ENCODE assay signal across 1 cellular context in the genomic region with DNA sequence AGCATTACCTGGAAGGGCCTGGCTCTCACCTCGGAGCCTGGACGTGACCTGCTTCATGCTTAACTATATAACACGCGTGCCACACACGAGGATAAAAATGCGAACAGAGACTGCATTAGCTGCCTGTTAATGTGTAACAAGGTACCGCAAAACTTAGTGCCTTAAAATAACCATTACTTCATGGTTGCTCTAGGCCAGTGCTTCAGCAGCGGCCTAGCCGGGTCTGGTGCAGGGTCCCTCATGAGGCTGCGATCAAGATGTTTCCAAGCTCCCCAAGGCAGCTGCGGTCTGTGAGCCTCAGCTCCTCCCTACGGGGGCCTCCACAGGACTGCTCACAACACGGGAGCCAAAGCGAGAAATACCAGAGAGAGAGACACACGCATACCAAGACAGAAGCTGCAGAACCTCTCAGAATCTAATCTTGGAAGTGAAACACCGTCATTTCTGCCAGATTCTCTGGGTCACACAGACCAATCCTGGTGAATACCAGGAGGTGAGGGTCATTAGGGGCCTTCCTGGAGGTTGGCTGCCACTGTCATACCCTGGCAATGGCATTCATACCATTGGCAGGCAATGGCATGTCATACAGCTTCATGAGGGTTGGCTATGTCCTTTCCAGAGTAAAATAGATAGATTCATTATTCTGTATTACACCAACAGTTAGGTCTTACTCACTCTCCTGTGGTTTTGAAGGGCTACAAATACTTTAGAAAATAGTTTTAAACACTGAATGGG.
TF ChIP-seq lines count a peak whose summit lies in the region.

No MANE protein-coding gene starts in this region.

TF ChIP-seq in GM12878, 131 proteins besides CTCF, POLR2A, EP300 and RAD21 (continued from another document and continues in another):
- TF ChIP-seq, protein P1, sequence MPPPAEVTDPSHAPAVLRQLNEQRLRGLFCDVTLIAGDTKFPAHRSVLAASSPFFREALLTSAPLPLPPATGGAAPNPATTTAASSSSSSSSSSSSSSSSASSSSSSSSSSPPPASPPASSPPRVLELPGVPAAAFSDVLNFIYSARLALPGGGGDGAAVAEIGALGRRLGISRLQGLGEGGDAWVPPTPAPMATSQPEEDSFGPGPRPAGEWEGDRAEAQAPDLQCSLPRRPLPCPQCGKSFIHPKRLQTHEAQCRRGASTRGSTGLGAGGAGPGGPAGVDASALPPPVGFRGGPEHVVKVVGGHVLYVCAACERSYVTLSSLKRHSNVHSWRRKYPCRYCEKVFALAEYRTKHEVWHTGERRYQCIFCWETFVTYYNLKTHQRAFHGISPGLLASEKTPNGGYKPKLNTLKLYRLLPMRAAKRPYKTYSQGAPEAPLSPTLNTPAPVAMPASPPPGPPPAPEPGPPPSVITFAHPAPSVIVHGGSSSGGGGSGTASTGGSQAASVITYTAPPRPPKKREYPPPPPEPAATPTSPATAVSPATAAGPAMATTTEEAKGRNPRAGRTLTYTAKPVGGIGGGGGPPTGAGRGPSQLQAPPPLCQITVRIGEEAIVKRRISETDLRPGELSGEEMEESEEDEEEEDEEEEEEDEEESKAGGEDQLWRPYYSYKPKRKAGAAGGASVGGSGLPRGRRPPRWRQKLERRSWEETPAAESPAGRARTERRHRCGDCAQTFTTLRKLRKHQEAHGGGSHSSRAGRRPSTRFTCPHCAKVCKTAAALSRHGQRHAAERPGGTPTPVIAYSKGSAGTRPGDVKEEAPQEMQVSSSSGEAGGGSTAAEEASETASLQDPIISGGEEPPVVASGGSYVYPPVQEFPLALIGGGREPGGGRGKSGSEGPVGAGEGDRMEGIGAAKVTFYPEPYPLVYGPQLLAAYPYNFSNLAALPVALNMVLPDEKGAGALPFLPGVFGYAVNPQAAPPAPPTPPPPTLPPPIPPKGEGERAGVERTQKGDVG (CRISPR knock-in tag; IDR thresholded peaks at IDR 0.05), result no peak
- no peak for TF ChIP-seq SUPT20H (IDR thresholded peaks at IDR 0.05; ENCODE audit: borderline replicate concordance, control insufficient read depth, low read depth, low read length)
- no peak for TF ChIP-seq HCFC1 (IDR thresholded peaks at IDR 0.05; ENCODE audit: low read length)
- TF ChIP-seq MXI1 (IDR thresholded peaks at IDR 0.05; ENCODE audit: low read depth, low read length), result no peak
- no peak for TF ChIP-seq BCL11A (IDR thresholded peaks at IDR 0.05; ENCODE audit: low read depth, low read length)
- no peak for TF ChIP-seq BCL3 (IDR thresholded peaks at IDR 0.05; ENCODE audit: borderline replicate concordance, insufficient read depth, low read depth, low read length, poor library complexity, severe bottlenecking)
- TF ChIP-seq RFX5 (IDR thresholded peaks at IDR 0.05; ENCODE audit: low read depth, low read length), result no peak
- TF ChIP-seq LARP7 (IDR thresholded peaks at IDR 0.05), result no peak
- TF ChIP-seq, protein P2, sequence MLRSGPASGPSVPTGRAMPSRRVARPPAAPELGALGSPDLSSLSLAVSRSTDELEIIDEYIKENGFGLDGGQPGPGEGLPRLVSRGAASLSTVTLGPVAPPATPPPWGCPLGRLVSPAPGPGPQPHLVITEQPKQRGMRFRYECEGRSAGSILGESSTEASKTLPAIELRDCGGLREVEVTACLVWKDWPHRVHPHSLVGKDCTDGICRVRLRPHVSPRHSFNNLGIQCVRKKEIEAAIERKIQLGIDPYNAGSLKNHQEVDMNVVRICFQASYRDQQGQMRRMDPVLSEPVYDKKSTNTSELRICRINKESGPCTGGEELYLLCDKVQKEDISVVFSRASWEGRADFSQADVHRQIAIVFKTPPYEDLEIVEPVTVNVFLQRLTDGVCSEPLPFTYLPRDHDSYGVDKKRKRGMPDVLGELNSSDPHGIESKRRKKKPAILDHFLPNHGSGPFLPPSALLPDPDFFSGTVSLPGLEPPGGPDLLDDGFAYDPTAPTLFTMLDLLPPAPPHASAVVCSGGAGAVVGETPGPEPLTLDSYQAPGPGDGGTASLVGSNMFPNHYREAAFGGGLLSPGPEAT (IDR thresholded peaks at IDR 0.05; ENCODE audit: low read depth), result 0 out of 2 replicates have a peak, but pooled peaks have one; percentile 16
- TF ChIP-seq, protein P3, sequence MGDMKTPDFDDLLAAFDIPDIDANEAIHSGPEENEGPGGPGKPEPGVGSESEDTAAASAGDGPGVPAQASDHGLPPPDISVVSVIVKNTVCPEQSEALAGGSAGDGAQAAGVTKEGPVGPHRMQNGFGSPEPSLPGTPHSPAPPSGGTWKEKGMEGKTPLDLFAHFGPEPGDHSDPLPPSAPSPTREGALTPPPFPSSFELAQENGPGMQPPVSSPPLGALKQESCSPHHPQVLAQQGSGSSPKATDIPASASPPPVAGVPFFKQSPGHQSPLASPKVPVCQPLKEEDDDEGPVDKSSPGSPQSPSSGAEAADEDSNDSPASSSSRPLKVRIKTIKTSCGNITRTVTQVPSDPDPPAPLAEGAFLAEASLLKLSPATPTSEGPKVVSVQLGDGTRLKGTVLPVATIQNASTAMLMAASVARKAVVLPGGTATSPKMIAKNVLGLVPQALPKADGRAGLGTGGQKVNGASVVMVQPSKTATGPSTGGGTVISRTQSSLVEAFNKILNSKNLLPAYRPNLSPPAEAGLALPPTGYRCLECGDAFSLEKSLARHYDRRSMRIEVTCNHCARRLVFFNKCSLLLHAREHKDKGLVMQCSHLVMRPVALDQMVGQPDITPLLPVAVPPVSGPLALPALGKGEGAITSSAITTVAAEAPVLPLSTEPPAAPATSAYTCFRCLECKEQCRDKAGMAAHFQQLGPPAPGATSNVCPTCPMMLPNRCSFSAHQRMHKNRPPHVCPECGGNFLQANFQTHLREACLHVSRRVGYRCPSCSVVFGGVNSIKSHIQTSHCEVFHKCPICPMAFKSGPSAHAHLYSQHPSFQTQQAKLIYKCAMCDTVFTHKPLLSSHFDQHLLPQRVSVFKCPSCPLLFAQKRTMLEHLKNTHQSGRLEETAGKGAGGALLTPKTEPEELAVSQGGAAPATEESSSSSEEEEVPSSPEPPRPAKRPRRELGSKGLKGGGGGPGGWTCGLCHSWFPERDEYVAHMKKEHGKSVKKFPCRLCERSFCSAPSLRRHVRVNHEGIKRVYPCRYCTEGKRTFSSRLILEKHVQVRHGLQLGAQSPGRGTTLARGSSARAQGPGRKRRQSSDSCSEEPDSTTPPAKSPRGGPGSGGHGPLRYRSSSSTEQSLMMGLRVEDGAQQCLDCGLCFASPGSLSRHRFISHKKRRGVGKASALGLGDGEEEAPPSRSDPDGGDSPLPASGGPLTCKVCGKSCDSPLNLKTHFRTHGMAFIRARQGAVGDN (IDR thresholded peaks at IDR 0.05), result peak; percentile 99
- no peak for TF ChIP-seq CBX3 (IDR thresholded peaks at IDR 0.05; ENCODE audit: borderline replicate concordance, low read depth)
- 0 out of 2 replicates have a peak, but pooled peaks have one; percentile 28 for TF ChIP-seq NBN (IDR thresholded peaks at IDR 0.05)
- TF ChIP-seq SRF (IDR thresholded peaks at IDR 0.05; ENCODE audit: low read depth in 2 of 2, low read length in 2 of 2), result no peak
- no peak for TF ChIP-seq KLF5 (IDR thresholded peaks at IDR 0.05; ENCODE audit: partially characterized antibody)
- peak; percentile 77; the same call in 1 of the 2 replicates for TF ChIP-seq ATF7 (IDR thresholded peaks at IDR 0.05; ENCODE audit: low read depth)
- TF ChIP-seq TAF1 (IDR thresholded peaks at IDR 0.05; ENCODE audit: borderline replicate concordance, low read depth, low read length), result no peak
- no peak for TF ChIP-seq HDGF (IDR thresholded peaks at IDR 0.05)
- no peak for TF ChIP-seq CHD1 (IDR thresholded peaks at IDR 0.05; ENCODE audit: low read depth, low read length)
- TF ChIP-seq, protein P4, sequence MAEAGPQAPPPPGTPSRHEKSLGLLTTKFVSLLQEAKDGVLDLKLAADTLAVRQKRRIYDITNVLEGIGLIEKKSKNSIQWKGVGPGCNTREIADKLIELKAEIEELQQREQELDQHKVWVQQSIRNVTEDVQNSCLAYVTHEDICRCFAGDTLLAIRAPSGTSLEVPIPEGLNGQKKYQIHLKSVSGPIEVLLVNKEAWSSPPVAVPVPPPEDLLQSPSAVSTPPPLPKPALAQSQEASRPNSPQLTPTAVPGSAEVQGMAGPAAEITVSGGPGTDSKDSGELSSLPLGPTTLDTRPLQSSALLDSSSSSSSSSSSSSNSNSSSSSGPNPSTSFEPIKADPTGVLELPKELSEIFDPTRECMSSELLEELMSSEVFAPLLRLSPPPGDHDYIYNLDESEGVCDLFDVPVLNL (IDR thresholded peaks at IDR 0.05; ENCODE audit: low read depth, low read length), result no peak
- no peak for TF ChIP-seq KAT2A (conservative IDR thresholded peaks at IDR 0.05; ENCODE audit: control insufficient read depth, low read depth, low read length)
- no peak for TF ChIP-seq JUND (IDR thresholded peaks at IDR 0.05; ENCODE audit: low read depth, low read length)
- TF ChIP-seq CEBPB (IDR thresholded peaks at IDR 0.05; ENCODE audit: borderline replicate concordance in 1 of 2, low read depth in 2 of 2, low read length in 2 of 2), result no peak
- TF ChIP-seq TCF7 (IDR thresholded peaks at IDR 0.05; ENCODE audit: borderline replicate concordance), result no peak
- TF ChIP-seq, protein P5, sequence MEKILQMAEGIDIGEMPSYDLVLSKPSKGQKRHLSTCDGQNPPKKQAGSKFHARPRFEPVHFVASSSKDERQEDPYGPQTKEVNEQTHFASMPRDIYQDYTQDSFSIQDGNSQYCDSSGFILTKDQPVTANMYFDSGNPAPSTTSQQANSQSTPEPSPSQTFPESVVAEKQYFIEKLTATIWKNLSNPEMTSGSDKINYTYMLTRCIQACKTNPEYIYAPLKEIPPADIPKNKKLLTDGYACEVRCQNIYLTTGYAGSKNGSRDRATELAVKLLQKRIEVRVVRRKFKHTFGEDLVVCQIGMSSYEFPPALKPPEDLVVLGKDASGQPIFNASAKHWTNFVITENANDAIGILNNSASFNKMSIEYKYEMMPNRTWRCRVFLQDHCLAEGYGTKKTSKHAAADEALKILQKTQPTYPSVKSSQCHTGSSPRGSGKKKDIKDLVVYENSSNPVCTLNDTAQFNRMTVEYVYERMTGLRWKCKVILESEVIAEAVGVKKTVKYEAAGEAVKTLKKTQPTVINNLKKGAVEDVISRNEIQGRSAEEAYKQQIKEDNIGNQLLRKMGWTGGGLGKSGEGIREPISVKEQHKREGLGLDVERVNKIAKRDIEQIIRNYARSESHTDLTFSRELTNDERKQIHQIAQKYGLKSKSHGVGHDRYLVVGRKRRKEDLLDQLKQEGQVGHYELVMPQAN (conservative IDR thresholded peaks at IDR 0.05), result no peak
- peak; percentile 28; the same call in 1 of the 2 replicates for TF ChIP-seq DPF2 (IDR thresholded peaks at IDR 0.05)
- no peak; the same call in 1 of the 2 replicates for TF ChIP-seq TBL1XR1 (IDR thresholded peaks at IDR 0.05; ENCODE audit: low read depth, low read length)
- TF ChIP-seq BHLHE40 (IDR thresholded peaks at IDR 0.05; ENCODE audit: borderline replicate concordance in 1 of 2, low read depth in 2 of 2, low read length in 1 of 2), result peak; percentile 27 to 82; a peak in 3 of 4 replicates
- TF ChIP-seq, protein P6, sequence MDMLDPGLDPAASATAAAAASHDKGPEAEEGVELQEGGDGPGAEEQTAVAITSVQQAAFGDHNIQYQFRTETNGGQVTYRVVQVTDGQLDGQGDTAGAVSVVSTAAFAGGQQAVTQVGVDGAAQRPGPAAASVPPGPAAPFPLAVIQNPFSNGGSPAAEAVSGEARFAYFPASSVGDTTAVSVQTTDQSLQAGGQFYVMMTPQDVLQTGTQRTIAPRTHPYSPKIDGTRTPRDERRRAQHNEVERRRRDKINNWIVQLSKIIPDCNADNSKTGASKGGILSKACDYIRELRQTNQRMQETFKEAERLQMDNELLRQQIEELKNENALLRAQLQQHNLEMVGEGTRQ (IDR thresholded peaks at IDR 0.05; ENCODE audit: borderline replicate concordance, low read depth, low read length), result no peak
- no peak for TF ChIP-seq STAT3 (IDR thresholded peaks at IDR 0.05; ENCODE audit: low read depth, low read length)
- TF ChIP-seq CBFB (IDR thresholded peaks at IDR 0.05; ENCODE audit: low read depth), result no peak
- TF ChIP-seq IKZF1 (conservative IDR thresholded peaks at IDR 0.05), result peak; percentile 82
- TF ChIP-seq EZH2 (IDR thresholded peaks at IDR 0.05; ENCODE audit: borderline replicate concordance, control insufficient read depth, low read depth, low read length), result no peak
- TF ChIP-seq, protein P7, sequence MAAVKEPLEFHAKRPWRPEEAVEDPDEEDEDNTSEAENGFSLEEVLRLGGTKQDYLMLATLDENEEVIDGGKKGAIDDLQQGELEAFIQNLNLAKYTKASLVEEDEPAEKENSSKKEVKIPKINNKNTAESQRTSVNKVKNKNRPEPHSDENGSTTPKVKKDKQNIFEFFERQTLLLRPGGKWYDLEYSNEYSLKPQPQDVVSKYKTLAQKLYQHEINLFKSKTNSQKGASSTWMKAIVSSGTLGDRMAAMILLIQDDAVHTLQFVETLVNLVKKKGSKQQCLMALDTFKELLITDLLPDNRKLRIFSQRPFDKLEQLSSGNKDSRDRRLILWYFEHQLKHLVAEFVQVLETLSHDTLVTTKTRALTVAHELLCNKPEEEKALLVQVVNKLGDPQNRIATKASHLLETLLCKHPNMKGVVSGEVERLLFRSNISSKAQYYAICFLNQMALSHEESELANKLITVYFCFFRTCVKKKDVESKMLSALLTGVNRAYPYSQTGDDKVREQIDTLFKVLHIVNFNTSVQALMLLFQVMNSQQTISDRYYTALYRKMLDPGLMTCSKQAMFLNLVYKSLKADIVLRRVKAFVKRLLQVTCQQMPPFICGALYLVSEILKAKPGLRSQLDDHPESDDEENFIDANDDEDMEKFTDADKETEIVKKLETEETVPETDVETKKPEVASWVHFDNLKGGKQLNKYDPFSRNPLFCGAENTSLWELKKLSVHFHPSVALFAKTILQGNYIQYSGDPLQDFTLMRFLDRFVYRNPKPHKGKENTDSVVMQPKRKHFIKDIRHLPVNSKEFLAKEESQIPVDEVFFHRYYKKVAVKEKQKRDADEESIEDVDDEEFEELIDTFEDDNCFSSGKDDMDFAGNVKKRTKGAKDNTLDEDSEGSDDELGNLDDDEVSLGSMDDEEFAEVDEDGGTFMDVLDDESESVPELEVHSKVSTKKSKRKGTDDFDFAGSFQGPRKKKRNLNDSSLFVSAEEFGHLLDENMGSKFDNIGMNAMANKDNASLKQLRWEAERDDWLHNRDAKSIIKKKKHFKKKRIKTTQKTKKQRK (IDR thresholded peaks at IDR 0.05; ENCODE audit: low read depth, low read length), result no peak
- TF ChIP-seq MEF2B (IDR thresholded peaks at IDR 0.05; ENCODE audit: partially characterized antibody, poor library complexity, severe bottlenecking), result peak; percentile 74
- 0 out of 2 replicates have a peak, but pooled peaks have one; percentile 37 for TF ChIP-seq GATAD2B (conservative IDR thresholded peaks at IDR 0.05; ENCODE audit: low read depth)
